9 cellular contexts compared by ENCODE assay signal in the genomic region with DNA sequence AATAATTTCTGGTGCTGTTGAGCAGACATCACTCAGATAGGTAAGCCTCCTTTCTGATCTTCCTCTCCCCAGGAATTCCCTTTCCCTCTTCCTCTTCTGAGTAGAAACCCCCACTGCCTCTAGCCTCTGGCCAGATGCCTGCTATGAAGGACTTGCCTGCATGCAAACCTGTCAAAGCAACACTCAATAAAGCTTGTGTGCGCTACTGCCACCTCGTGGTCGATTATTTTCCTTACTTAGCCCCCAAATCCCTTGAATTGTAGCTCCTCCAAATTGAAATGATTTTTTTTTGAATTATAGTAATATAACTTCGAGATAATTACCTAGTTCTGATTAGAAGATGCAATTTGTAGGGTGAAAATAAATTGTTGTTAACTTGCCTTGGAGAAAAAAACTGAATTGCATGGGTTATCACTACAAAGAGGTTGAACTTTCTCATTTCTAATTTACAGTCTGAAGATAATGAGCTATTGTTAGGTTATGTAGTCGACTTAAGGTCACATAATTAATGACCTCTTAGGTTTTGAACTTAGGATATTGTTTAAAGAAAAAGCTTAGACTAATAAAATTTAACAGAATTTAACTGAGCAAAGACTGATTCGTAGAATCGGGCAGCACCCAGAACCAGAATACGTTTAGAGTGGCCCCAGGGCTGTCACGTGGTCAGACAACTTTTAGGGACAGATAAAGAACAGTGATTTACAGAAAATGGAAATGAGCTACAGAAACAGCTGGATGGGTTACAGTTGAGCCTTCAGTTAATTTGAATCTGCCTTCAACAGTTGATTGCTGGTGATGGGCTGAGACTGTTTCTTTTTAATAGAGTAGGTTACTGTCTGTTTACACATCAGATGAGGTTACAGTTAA.
DNase-seq lines count a peak whose midpoint lies in the region; ATAC-seq and TF ChIP-seq lines count a peak whose summit lies in the region.
"Had no signal": no experiment of that assay in that cellular context is flagged by ENCODE, and none has a peak within 500 bp of the region (broad histone marks: within the 10 kb centered on the region; RNA-seq: fewer than 3 reads in every experiment).

No MANE protein-coding gene starts in this region.

- ATAC-seq in DND-41 (ENCODE audit: insufficient read depth, low read depth) (peak; percentile 96), GM19463 (IDR thresholded peaks at IDR 0.05; ENCODE audit: unreplicated experiment) (peak; percentile 80), psoas muscle (peak; percentile 52 to 79 (median 65)), HG02571 (IDR thresholded peaks at IDR 0.05; ENCODE audit: unreplicated experiment) (no peak)

- H3K36me3 ChIP-seq in DND-41 (ENCODE audit: insufficient read depth, low read length): no peaks in the 10 kb centered on the region
- no peaks in the 10 kb centered on the region for H3K36me3 ChIP-seq in cardiac muscle cell
- H3K36me3 ChIP-seq in psoas muscle (ENCODE audit: insufficient read depth in 1 of 2, low read depth in 1 of 2): no peaks in the 10 kb centered on the region

- H3K4me2 ChIP-seq in DND-41 (ENCODE audit: insufficient read depth, low read length): no peak overlapping the region

- no peaks in the 10 kb centered on the region for H3K9me3 Mint-ChIP-seq in activated naive CD4-positive, alpha-beta T cell treated with anti-CD3 and anti-CD28 coated beads for 36 hours

- no peak overlapping the region for H2AFZ ChIP-seq in DND-41 (ENCODE audit: low read depth, low read length)

- CTCF ChIA-PET in activated naive CD4-positive, alpha-beta T cell treated with anti-CD3 and anti-CD28 coated beads for 36 hours (lab: Charles Lee): interaction anchor here (0.6 to 1.5 kb wide), 12 partner anchors 10 to 1489 kb away, joined by 3 to 7 read pairs (median 3); no protein-coding TSS in a partner anchor

- H3K27me3 ChIP-seq in DND-41 (ENCODE audit: insufficient read depth, low read length, poor library complexity) (no peaks in the 10 kb centered on the region), cardiac muscle cell (no peaks in the 10 kb centered on the region), psoas muscle (ENCODE audit: insufficient read depth in 3 of 3, low read length in 2 of 3) (no peaks in the 10 kb centered on the region)

- intact Hi-C loops in activated naive CD4-positive, alpha-beta T cell treated with anti-CD3 and anti-CD28 coated beads for 36 hours (cut with micrococcal nuclease): loop anchor here (2.0 to 5.0 kb wide), 2 partner anchors 1026 to 1646 kb away; no protein-coding TSS in a partner anchor
- intact Hi-C loops in psoas muscle (cut with DNase I): loop anchor here in 1 of 2 donors (10.0 kb wide), 1 partner anchor 104 kb away; no protein-coding TSS in a partner anchor

- H3K36me3 Mint-ChIP-seq in activated naive CD4-positive, alpha-beta T cell treated with anti-CD3 and anti-CD28 coated beads for 36 hours (ENCODE audit: low read depth): no peaks in the 10 kb centered on the region
- H3K36me3 Mint-ChIP-seq: activated naive CD8-positive, alpha-beta T cell had no signal

- no peak overlapping the region for H3K27ac Mint-ChIP-seq in activated naive CD4-positive, alpha-beta T cell treated with anti-CD3 and anti-CD28 coated beads for 36 hours
- H3K27ac Mint-ChIP-seq: activated naive CD8-positive, alpha-beta T cell had no signal

- H3K9me3 ChIP-seq in DND-41 (ENCODE audit: insufficient read depth, low read length, severe bottlenecking): no peaks in the 10 kb centered on the region
- no peaks in the 10 kb centered on the region for H3K9me3 ChIP-seq in cardiac muscle cell (ENCODE audit: low read depth)
- no peaks in the 10 kb centered on the region for H3K9me3 ChIP-seq in psoas muscle

- WGBS in psoas muscle, 3 donors: 38 to 45% (median 38%) methylated on average over 9 of the region's 9 CpGs

- no peak overlapping the region for H3K4me3 Mint-ChIP-seq in activated naive CD4-positive, alpha-beta T cell treated with anti-CD3 and anti-CD28 coated beads for 36 hours
- H3K4me3 Mint-ChIP-seq: activated naive CD8-positive, alpha-beta T cell had no signal

- H3K79me2 ChIP-seq in DND-41 (ENCODE audit: insufficient read depth, low read length): no peaks in the 10 kb centered on the region

- DNase-seq in DND-41: peak; percentile 75
- peak; percentile 65 for DNase-seq in HT1080 (ENCODE audit: low read depth)
- peak; percentile 86 for DNase-seq in OCI-M1 (lab: John Stamatoyannopoulos, UW)
- DNase-seq in activated naive CD4-positive, alpha-beta T cell treated with anti-CD3 and anti-CD28 coated beads for 36 hours: peak; percentile 72
- DNase-seq in cardiac muscle cell (ENCODE audit: low read depth in 1 of 2, low spot score in 1 of 2): peak; percentile 84 to 88
- DNase-seq in psoas muscle: peak; percentile 30 to 65

- no peak overlapping the region for H3K4me3 ChIP-seq in DND-41 (ENCODE audit: low read depth in 1 of 2, low read length in 2 of 2)
- no peak overlapping the region for H3K4me3 ChIP-seq in cardiac muscle cell
- H3K4me3 ChIP-seq in psoas muscle: no peak overlapping the region

- TF ChIP-seq CTCF in DND-41 (IDR thresholded peaks at IDR 0.05; ENCODE audit: borderline replicate concordance, extremely low read depth, low read length, poor library complexity, severe bottlenecking) (peak; percentile 87), cardiac muscle cell (IDR thresholded peaks at IDR 0.05; ENCODE audit: low read depth, low read length) (peak; percentile 80), psoas muscle (IDR thresholded peaks at IDR 0.05) (peak; percentile 80)

- H3K27ac ChIP-seq in DND-41 (ENCODE audit: low read length) (no peak overlapping the region), cardiac muscle cell (no peak overlapping the region), psoas muscle (no peak overlapping the region)

- no peak overlapping the region for H3K9ac ChIP-seq in DND-41 (ENCODE audit: low read depth, low read length)

- no peaks in the 10 kb centered on the region for H3K4me1 Mint-ChIP-seq in activated naive CD4-positive, alpha-beta T cell treated with anti-CD3 and anti-CD28 coated beads for 36 hours (ENCODE audit: low read depth)

- peaks cover 3% of the 10 kb centered on the region for H3K27me3 Mint-ChIP-seq in activated naive CD4-positive, alpha-beta T cell treated with anti-CD3 and anti-CD28 coated beads for 36 hours (ENCODE audit: low read depth)
- H3K27me3 Mint-ChIP-seq: activated naive CD8-positive, alpha-beta T cell had no signal

- H3K4me1 ChIP-seq in DND-41 (ENCODE audit: insufficient read depth, low read length): no peaks in the 10 kb centered on the region
- H3K4me1 ChIP-seq in cardiac muscle cell (ENCODE audit: low read depth): no peaks in the 10 kb centered on the region
- H3K4me1 ChIP-seq in psoas muscle: no peaks in the 10 kb centered on the region

- no peaks in the 10 kb centered on the region for H4K20me1 ChIP-seq in DND-41 (ENCODE audit: insufficient read depth, low read length)
